In genomic region chr9:6876195-6876594, GRCh38 we compare ENCODE assay signal across 1 cellular context.
TF ChIP-seq lines count a peak whose summit lies in the region.

No MANE protein-coding gene starts in this region.

TF ChIP-seq in IMR-90, 13 proteins besides CTCF, POLR2A, EP300 and RAD21 (continued from another document):
- no peak for TF ChIP-seq USF2 (IDR thresholded peaks at IDR 0.05; ENCODE audit: low read depth, low read length)
